ENCODE assay signal across 1 cellular context in the genomic region with DNA sequence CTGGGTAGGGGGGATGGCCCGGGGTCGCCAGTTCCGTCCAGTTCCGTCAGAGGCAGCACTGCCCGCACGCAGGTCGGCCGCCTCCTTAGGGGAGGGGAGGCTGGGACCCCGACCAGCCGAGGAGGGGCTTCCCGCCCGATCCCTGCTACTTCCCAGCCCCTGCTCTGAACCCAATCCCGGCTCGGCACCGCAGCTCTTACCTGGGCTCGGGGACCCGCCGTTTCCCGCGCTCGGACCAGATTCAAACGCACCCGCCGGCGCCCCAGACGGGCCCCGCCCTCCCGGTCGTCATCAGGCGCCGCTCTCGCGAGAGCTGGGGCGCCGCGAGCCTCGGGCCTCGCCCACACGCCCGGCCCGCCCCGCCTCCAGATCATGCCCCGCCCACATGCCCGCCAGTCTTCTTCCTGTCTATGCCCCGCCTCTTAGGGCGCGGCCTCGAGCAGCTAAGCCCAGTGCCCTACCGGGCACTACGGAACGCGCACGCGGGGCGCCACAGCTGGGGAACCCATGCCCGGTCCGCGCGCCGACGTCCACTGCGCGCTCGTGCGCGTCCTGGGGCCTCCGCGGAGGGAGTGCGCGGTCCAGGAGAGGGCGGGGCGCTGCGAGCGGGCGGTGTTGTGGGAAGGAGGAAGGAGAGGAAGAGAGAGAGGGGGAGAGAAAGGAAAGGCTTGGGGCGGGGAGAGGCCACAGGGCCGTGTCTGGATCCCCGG.
TF ChIP-seq lines count a peak whose summit lies in the region.

A gene with protein sequence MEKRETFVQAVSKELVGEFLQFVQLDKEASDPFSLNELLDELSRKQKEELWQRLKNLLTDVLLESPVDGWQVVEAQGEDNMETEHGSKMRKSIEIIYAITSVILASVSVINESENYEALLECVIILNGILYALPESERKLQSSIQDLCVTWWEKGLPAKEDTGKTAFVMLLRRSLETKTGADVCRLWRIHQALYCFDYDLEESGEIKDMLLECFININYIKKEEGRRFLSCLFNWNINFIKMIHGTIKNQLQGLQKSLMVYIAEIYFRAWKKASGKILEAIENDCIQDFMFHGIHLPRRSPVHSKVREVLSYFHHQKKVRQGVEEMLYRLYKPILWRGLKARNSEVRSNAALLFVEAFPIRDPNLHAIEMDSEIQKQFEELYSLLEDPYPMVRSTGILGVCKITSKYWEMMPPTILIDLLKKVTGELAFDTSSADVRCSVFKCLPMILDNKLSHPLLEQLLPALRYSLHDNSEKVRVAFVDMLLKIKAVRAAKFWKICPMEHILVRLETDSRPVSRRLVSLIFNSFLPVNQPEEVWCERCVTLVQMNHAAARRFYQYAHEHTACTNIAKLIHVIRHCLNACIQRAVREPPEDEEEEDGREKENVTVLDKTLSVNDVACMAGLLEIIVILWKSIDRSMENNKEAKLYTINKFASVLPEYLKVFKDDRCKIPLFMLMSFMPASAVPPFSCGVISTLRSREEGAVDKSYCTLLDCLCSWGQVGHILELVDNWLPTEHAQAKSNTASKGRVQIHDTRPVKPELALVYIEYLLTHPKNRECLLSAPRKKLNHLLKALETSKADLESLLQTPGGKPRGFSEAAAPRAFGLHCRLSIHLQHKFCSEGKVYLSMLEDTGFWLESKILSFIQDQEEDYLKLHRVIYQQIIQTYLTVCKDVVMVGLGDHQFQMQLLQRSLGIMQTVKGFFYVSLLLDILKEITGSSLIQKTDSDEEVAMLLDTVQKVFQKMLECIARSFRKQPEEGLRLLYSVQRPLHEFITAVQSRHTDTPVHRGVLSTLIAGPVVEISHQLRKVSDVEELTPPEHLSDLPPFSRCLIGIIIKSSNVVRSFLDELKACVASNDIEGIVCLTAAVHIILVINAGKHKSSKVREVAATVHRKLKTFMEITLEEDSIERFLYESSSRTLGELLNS (minus strand): TSS at position 281 of the 710 bp plus-strand sequence. CDS start 2,905 bp downstream, outside the sequence.

TF ChIP-seq in K562, 482 proteins besides CTCF, POLR2A, EP300 and RAD21 (continued from another document and continues in another):
- TF ChIP-seq, protein P1, sequence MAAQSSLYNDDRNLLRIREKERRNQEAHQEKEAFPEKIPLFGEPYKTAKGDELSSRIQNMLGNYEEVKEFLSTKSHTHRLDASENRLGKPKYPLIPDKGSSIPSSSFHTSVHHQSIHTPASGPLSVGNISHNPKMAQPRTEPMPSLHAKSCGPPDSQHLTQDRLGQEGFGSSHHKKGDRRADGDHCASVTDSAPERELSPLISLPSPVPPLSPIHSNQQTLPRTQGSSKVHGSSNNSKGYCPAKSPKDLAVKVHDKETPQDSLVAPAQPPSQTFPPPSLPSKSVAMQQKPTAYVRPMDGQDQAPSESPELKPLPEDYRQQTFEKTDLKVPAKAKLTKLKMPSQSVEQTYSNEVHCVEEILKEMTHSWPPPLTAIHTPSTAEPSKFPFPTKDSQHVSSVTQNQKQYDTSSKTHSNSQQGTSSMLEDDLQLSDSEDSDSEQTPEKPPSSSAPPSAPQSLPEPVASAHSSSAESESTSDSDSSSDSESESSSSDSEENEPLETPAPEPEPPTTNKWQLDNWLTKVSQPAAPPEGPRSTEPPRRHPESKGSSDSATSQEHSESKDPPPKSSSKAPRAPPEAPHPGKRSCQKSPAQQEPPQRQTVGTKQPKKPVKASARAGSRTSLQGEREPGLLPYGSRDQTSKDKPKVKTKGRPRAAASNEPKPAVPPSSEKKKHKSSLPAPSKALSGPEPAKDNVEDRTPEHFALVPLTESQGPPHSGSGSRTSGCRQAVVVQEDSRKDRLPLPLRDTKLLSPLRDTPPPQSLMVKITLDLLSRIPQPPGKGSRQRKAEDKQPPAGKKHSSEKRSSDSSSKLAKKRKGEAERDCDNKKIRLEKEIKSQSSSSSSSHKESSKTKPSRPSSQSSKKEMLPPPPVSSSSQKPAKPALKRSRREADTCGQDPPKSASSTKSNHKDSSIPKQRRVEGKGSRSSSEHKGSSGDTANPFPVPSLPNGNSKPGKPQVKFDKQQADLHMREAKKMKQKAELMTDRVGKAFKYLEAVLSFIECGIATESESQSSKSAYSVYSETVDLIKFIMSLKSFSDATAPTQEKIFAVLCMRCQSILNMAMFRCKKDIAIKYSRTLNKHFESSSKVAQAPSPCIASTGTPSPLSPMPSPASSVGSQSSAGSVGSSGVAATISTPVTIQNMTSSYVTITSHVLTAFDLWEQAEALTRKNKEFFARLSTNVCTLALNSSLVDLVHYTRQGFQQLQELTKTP (IDR thresholded peaks at IDR 0.05; ENCODE audit: low read depth in 1 of 2, partially characterized antibody in 2 of 2), result no peak
- no peak for TF ChIP-seq SRSF1 (IDR thresholded peaks at IDR 0.05; ENCODE audit: low read depth, low read length)
- TF ChIP-seq, protein P2, sequence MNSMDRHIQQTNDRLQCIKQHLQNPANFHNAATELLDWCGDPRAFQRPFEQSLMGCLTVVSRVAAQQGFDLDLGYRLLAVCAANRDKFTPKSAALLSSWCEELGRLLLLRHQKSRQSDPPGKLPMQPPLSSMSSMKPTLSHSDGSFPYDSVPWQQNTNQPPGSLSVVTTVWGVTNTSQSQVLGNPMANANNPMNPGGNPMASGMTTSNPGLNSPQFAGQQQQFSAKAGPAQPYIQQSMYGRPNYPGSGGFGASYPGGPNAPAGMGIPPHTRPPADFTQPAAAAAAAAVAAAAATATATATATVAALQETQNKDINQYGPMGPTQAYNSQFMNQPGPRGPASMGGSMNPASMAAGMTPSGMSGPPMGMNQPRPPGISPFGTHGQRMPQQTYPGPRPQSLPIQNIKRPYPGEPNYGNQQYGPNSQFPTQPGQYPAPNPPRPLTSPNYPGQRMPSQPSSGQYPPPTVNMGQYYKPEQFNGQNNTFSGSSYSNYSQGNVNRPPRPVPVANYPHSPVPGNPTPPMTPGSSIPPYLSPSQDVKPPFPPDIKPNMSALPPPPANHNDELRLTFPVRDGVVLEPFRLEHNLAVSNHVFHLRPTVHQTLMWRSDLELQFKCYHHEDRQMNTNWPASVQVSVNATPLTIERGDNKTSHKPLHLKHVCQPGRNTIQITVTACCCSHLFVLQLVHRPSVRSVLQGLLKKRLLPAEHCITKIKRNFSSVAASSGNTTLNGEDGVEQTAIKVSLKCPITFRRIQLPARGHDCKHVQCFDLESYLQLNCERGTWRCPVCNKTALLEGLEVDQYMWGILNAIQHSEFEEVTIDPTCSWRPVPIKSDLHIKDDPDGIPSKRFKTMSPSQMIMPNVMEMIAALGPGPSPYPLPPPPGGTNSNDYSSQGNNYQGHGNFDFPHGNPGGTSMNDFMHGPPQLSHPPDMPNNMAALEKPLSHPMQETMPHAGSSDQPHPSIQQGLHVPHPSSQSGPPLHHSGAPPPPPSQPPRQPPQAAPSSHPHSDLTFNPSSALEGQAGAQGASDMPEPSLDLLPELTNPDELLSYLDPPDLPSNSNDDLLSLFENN (IDR thresholded peaks at IDR 0.05; ENCODE audit: low read depth in 2 of 2, low read length in 2 of 2), result peak; percentile 2 to 59; a peak in 2 of 4 replicates
- peak in 1 of 2 experiments; percentile 98; a peak in 2 of 4 replicates for TF ChIP-seq HDAC1 (IDR thresholded peaks at IDR 0.05)
- no peak for TF ChIP-seq ZNF253 (CRISPR knock-in tag; conservative IDR thresholded peaks at IDR 0.05)
- no peak for TF ChIP-seq SMARCA5 (IDR thresholded peaks at IDR 0.05)
- TF ChIP-seq RBM15 (IDR thresholded peaks at IDR 0.05; ENCODE audit: insufficient read depth, low read length), result no peak
- TF ChIP-seq TGIF2 (CRISPR knock-in tag; IDR thresholded peaks at IDR 0.05), result no peak
- TF ChIP-seq ELF1 (tag; IDR thresholded peaks at IDR 0.05), result peak; percentile 87
- peak; percentile 91 for TF ChIP-seq PCBP1 (IDR thresholded peaks at IDR 0.05; ENCODE audit: low read depth, low read length, poor library complexity, severe bottlenecking)
- TF ChIP-seq EGR1 (conservative IDR thresholded peaks at IDR 0.05), result peak; percentile 90
- TF ChIP-seq, protein P3, sequence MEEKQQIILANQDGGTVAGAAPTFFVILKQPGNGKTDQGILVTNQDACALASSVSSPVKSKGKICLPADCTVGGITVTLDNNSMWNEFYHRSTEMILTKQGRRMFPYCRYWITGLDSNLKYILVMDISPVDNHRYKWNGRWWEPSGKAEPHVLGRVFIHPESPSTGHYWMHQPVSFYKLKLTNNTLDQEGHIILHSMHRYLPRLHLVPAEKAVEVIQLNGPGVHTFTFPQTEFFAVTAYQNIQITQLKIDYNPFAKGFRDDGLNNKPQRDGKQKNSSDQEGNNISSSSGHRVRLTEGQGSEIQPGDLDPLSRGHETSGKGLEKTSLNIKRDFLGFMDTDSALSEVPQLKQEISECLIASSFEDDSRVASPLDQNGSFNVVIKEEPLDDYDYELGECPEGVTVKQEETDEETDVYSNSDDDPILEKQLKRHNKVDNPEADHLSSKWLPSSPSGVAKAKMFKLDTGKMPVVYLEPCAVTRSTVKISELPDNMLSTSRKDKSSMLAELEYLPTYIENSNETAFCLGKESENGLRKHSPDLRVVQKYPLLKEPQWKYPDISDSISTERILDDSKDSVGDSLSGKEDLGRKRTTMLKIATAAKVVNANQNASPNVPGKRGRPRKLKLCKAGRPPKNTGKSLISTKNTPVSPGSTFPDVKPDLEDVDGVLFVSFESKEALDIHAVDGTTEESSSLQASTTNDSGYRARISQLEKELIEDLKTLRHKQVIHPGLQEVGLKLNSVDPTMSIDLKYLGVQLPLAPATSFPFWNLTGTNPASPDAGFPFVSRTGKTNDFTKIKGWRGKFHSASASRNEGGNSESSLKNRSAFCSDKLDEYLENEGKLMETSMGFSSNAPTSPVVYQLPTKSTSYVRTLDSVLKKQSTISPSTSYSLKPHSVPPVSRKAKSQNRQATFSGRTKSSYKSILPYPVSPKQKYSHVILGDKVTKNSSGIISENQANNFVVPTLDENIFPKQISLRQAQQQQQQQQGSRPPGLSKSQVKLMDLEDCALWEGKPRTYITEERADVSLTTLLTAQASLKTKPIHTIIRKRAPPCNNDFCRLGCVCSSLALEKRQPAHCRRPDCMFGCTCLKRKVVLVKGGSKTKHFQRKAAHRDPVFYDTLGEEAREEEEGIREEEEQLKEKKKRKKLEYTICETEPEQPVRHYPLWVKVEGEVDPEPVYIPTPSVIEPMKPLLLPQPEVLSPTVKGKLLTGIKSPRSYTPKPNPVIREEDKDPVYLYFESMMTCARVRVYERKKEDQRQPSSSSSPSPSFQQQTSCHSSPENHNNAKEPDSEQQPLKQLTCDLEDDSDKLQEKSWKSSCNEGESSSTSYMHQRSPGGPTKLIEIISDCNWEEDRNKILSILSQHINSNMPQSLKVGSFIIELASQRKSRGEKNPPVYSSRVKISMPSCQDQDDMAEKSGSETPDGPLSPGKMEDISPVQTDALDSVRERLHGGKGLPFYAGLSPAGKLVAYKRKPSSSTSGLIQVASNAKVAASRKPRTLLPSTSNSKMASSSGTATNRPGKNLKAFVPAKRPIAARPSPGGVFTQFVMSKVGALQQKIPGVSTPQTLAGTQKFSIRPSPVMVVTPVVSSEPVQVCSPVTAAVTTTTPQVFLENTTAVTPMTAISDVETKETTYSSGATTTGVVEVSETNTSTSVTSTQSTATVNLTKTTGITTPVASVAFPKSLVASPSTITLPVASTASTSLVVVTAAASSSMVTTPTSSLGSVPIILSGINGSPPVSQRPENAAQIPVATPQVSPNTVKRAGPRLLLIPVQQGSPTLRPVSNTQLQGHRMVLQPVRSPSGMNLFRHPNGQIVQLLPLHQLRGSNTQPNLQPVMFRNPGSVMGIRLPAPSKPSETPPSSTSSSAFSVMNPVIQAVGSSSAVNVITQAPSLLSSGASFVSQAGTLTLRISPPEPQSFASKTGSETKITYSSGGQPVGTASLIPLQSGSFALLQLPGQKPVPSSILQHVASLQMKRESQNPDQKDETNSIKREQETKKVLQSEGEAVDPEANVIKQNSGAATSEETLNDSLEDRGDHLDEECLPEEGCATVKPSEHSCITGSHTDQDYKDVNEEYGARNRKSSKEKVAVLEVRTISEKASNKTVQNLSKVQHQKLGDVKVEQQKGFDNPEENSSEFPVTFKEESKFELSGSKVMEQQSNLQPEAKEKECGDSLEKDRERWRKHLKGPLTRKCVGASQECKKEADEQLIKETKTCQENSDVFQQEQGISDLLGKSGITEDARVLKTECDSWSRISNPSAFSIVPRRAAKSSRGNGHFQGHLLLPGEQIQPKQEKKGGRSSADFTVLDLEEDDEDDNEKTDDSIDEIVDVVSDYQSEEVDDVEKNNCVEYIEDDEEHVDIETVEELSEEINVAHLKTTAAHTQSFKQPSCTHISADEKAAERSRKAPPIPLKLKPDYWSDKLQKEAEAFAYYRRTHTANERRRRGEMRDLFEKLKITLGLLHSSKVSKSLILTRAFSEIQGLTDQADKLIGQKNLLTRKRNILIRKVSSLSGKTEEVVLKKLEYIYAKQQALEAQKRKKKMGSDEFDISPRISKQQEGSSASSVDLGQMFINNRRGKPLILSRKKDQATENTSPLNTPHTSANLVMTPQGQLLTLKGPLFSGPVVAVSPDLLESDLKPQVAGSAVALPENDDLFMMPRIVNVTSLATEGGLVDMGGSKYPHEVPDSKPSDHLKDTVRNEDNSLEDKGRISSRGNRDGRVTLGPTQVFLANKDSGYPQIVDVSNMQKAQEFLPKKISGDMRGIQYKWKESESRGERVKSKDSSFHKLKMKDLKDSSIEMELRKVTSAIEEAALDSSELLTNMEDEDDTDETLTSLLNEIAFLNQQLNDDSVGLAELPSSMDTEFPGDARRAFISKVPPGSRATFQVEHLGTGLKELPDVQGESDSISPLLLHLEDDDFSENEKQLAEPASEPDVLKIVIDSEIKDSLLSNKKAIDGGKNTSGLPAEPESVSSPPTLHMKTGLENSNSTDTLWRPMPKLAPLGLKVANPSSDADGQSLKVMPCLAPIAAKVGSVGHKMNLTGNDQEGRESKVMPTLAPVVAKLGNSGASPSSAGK (IDR thresholded peaks at IDR 0.05), result peak; percentile 54
- TF ChIP-seq, protein P4, sequence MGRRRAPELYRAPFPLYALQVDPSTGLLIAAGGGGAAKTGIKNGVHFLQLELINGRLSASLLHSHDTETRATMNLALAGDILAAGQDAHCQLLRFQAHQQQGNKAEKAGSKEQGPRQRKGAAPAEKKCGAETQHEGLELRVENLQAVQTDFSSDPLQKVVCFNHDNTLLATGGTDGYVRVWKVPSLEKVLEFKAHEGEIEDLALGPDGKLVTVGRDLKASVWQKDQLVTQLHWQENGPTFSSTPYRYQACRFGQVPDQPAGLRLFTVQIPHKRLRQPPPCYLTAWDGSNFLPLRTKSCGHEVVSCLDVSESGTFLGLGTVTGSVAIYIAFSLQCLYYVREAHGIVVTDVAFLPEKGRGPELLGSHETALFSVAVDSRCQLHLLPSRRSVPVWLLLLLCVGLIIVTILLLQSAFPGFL (CRISPR knock-in tag; IDR thresholded peaks at IDR 0.05), result no peak
- TF ChIP-seq MAZ (CRISPR knock-in tag; conservative IDR thresholded peaks at IDR 0.05 in 1 of 2, IDR thresholded peaks at IDR 0.05 in 1 of 2), result peak; percentile 97 to 98
- TF ChIP-seq, protein P5, sequence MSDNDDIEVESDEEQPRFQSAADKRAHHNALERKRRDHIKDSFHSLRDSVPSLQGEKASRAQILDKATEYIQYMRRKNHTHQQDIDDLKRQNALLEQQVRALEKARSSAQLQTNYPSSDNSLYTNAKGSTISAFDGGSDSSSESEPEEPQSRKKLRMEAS (CRISPR knock-in tag; IDR thresholded peaks at IDR 0.05), result peak; percentile 93
- TF ChIP-seq HIVEP1 (CRISPR knock-in tag; IDR thresholded peaks at IDR 0.05), result no peak
